In the genomic region with DNA sequence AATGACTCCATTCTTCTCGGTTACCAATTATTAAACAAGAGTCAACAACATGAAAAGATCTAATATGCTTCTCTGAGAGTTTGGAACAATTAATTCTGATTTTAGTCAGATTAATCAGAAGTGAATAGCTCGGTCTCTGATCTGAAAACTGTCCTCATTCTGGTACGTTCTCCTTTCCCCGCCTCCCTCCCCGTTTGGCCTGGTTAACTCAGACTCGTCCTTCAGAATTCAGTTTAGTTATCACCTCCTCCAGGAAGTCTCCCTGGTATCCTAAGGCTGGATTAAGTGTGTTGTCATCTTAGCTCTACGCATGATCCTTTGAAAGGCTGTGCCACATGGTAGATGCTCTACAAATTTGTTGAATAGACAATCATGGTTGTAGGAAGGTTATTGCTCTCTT, we compare ENCODE assay signal across 1 cellular context.
TF ChIP-seq lines count a peak whose summit lies in the region.

No MANE protein-coding gene starts in this region.

TF ChIP-seq in GM12878, 131 proteins besides CTCF, POLR2A, EP300 and RAD21 (continued from another document):
- TF ChIP-seq STAT3 (IDR thresholded peaks at IDR 0.05; ENCODE audit: low read depth, low read length) (no peak), ZNF384 (IDR thresholded peaks at IDR 0.05; ENCODE audit: borderline replicate concordance, low read depth, low read length) (no peak), HDGF (IDR thresholded peaks at IDR 0.05) (no peak), HDAC2 (IDR thresholded peaks at IDR 0.05) (no peak), SP1 (IDR thresholded peaks at IDR 0.05; ENCODE audit: low read depth, low read length) (no peak), BCLAF1 (IDR thresholded peaks at IDR 0.05) (no peak), YBX1 (IDR thresholded peaks at IDR 0.05) (no peak)
- TF ChIP-seq, protein P1, sequence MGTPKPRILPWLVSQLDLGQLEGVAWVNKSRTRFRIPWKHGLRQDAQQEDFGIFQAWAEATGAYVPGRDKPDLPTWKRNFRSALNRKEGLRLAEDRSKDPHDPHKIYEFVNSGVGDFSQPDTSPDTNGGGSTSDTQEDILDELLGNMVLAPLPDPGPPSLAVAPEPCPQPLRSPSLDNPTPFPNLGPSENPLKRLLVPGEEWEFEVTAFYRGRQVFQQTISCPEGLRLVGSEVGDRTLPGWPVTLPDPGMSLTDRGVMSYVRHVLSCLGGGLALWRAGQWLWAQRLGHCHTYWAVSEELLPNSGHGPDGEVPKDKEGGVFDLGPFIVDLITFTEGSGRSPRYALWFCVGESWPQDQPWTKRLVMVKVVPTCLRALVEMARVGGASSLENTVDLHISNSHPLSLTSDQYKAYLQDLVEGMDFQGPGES (IDR thresholded peaks at IDR 0.05) = no peak
- TF ChIP-seq, protein P2, sequence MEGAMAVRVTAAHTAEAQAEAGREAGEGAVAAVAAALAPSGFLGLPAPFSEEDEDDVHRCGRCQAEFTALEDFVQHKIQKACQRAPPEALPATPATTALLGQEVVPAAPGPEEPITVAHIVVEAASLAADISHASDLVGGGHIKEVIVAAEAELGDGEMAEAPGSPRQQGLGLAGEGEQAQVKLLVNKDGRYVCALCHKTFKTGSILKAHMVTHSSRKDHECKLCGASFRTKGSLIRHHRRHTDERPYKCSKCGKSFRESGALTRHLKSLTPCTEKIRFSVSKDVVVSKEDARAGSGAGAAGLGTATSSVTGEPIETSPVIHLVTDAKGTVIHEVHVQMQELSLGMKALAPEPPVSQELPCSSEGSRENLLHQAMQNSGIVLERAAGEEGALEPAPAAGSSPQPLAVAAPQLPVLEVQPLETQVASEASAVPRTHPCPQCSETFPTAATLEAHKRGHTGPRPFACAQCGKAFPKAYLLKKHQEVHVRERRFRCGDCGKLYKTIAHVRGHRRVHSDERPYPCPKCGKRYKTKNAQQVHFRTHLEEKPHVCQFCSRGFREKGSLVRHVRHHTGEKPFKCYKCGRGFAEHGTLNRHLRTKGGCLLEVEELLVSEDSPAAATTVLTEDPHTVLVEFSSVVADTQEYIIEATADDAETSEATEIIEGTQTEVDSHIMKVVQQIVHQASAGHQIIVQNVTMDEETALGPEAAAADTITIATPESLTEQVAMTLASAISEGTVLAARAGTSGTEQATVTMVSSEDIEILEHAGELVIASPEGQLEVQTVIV (IDR thresholded peaks at IDR 0.05; ENCODE audit: borderline replicate concordance, partially characterized antibody) = no peak
